1 cellular context compared by ENCODE assay signal in the genomic region with DNA sequence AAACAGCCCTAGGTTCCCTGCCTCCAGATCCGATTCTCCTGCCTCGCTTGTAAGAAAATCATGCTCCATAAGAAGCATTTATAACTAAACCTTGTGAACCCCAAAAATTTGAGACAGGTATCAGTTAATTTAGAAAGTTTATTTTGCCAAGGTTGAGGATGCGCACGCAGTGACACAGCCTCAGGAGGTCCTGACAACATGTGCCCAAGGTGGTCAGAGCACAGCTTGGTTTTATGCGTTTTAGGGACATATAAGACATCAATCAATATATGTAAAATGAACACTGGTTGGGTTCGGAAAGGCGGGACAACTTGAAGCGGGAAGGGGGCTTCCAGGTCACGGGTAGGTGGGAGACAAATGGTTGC.
TF ChIP-seq lines count a peak whose summit lies in the region.

No MANE protein-coding gene starts in this region.

TF ChIP-seq in GM23338, 12 proteins besides CTCF, POLR2A, EP300 and RAD21:
- TF ChIP-seq ZNF331 (CRISPR knock-in tag; IDR thresholded peaks at IDR 0.05; ENCODE audit: low read depth) (no peak), ZNF462 (CRISPR knock-in tag; IDR thresholded peaks at IDR 0.05) (no peak), CREB1 (CRISPR knock-in tag; IDR thresholded peaks at IDR 0.05; ENCODE audit: low read depth) (no peak), POLR2AphosphoS5 (IDR thresholded peaks at IDR 0.05; ENCODE audit: low read depth) (no peak), ZNF114 (CRISPR knock-in tag; IDR thresholded peaks at IDR 0.05) (no peak), NANOG (IDR thresholded peaks at IDR 0.05; ENCODE audit: borderline replicate concordance) (no peak), EZH2phosphoT487 (IDR thresholded peaks at IDR 0.05; ENCODE audit: unreplicated experiment) (no peak), EZH2 (IDR thresholded peaks at IDR 0.05; ENCODE audit: low read depth, unreplicated experiment) (no peak), JUNB (IDR thresholded peaks at IDR 0.05; ENCODE audit: unreplicated experiment) (no peak), STAT1 (IDR thresholded peaks at IDR 0.05; ENCODE audit: unreplicated experiment) (no peak)
- TF ChIP-seq, protein P1, sequence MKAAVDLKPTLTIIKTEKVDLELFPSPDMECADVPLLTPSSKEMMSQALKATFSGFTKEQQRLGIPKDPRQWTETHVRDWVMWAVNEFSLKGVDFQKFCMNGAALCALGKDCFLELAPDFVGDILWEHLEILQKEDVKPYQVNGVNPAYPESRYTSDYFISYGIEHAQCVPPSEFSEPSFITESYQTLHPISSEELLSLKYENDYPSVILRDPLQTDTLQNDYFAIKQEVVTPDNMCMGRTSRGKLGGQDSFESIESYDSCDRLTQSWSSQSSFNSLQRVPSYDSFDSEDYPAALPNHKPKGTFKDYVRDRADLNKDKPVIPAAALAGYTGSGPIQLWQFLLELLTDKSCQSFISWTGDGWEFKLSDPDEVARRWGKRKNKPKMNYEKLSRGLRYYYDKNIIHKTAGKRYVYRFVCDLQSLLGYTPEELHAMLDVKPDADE (IDR thresholded peaks at IDR 0.05) = no peak
- TF ChIP-seq, protein P2, sequence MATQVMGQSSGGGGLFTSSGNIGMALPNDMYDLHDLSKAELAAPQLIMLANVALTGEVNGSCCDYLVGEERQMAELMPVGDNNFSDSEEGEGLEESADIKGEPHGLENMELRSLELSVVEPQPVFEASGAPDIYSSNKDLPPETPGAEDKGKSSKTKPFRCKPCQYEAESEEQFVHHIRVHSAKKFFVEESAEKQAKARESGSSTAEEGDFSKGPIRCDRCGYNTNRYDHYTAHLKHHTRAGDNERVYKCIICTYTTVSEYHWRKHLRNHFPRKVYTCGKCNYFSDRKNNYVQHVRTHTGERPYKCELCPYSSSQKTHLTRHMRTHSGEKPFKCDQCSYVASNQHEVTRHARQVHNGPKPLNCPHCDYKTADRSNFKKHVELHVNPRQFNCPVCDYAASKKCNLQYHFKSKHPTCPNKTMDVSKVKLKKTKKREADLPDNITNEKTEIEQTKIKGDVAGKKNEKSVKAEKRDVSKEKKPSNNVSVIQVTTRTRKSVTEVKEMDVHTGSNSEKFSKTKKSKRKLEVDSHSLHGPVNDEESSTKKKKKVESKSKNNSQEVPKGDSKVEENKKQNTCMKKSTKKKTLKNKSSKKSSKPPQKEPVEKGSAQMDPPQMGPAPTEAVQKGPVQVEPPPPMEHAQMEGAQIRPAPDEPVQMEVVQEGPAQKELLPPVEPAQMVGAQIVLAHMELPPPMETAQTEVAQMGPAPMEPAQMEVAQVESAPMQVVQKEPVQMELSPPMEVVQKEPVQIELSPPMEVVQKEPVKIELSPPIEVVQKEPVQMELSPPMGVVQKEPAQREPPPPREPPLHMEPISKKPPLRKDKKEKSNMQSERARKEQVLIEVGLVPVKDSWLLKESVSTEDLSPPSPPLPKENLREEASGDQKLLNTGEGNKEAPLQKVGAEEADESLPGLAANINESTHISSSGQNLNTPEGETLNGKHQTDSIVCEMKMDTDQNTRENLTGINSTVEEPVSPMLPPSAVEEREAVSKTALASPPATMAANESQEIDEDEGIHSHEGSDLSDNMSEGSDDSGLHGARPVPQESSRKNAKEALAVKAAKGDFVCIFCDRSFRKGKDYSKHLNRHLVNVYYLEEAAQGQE (IDR thresholded peaks at IDR 0.05; ENCODE audit: unreplicated experiment) = no peak
